13 cellular contexts compared by ENCODE assay signal in the genomic region with DNA sequence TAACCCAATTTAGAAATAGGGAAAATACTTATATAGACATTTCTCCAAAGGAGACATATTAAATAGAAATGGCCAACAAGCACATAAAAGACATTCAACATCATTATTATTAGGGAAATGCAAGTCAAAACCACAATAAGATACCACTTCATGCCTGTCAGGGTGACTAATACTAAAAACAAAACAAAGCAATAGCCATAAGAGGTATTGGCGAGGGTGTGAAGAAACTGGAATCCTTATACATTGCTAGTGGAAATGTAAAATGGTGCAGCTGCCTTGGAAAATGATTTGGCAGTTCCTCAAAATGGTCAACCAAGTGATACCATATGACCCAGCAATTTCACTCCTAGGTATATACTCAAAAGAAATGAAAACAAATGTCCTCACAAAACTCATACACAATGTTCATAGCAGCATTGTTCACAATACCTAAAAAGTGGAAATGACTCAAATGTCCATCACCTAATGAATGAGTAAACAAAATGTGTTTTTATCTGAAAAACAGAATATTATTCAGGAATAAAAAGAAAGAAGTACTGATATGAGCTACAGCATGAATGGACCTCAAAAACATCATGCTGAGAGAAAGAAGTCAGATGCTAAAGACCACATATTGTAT. TPM values are rescaled to one million over a fixed set of nuclear protein-coding genes. Genes with fewer than 3 reads are reported as not detected.
DNase-seq lines count a peak whose midpoint lies in the region; ATAC-seq, FAIRE-seq and TF ChIP-seq lines count a peak whose summit lies in the region.
"Had no signal": no experiment of that assay in that cellular context is flagged by ENCODE, and none has a peak within 500 bp of the region (broad histone marks: within the 10 kb centered on the region; RNA-seq: fewer than 3 reads in every experiment).

No MANE protein-coding gene starts in this region.

- CTCF ChIA-PET in HepG2 (lab: Yijun Ruan, JAX; ENCODE audit: low intra/inter-chr PET ratio, low total read pairs) = no interaction called here

- H3K36me3 ChIP-seq in BLaER1 treated with 17β-estradiol and CSF1 and Interleukin-3, amounts not matched to agents 10 nM and 100 nM = no peaks in the 10 kb centered on the region
- H3K36me3 ChIP-seq in gastroesophageal sphincter = no peaks in the 10 kb centered on the region
- no peaks in the 10 kb centered on the region for H3K36me3 ChIP-seq in HepG2 (replicated peaks in 1 of 2; ENCODE audit: control insufficient read depth in 1 of 2, insufficient read depth in 2 of 2, low read length in 2 of 2)
- no peaks in the 10 kb centered on the region for H3K36me3 ChIP-seq in tibial nerve

- POLR2A ChIA-PET in HepG2 (lab: Yijun Ruan, JAX) = no interaction called here

- no peak for TF ChIP-seq RAD21 in HepG2 (CRISPR knock-in tag; IDR thresholded peaks at IDR 0.05)

- no peaks in the 10 kb centered on the region for H3K79me2 ChIP-seq in HepG2 (ENCODE audit: insufficient read depth, low read length)

- peak overlapping the region in 6 of 11 experiments; percentile 7 to 54 (median 42); a peak in 8 of 22 replicates for H3K4me2 ChIP-seq in BLaER1 treated with 17β-estradiol and CSF1 and Interleukin-3, amounts not matched to agents 10 nM and 100 nM
- no peak overlapping the region for H3K4me2 ChIP-seq in HepG2 (ENCODE audit: low read depth, low read length)

- H3K4me3 ChIP-seq in BLaER1 treated with 17β-estradiol and CSF1 and Interleukin-3, amounts not matched to agents 10 nM and 100 nM = no peak overlapping the region
- no peak overlapping the region for H3K4me3 ChIP-seq in astrocyte of the spinal cord (ENCODE audit: low read depth, low read length)
- H3K4me3 ChIP-seq in gastroesophageal sphincter = no peak overlapping the region
- H3K4me3 ChIP-seq in HepG2 (replicated peaks in 1 of 3; ENCODE audit: insufficient read depth in 1 of 3, low read depth in 2 of 3, low read length in 3 of 3) = no peak overlapping the region
- H3K4me3 ChIP-seq in tibial nerve = no peak overlapping the region

- TF ChIP-seq CTCF in astrocyte of the spinal cord (IDR thresholded peaks at IDR 0.05; ENCODE audit: low read depth, low read length) (no peak), gastroesophageal sphincter (IDR thresholded peaks at IDR 0.05) (no peak), HepG2 (CRISPR knock-in tag; IDR thresholded peaks at IDR 0.05) (no peak), tibial nerve (IDR thresholded peaks at IDR 0.05) (no peak)

- no peak overlapping the region for H3K9ac ChIP-seq in BLaER1 treated with 17β-estradiol and CSF1 and Interleukin-3, amounts not matched to agents 10 nM and 100 nM
- no peak overlapping the region for H3K9ac ChIP-seq in HepG2 (ENCODE audit: insufficient read depth, low read depth, low read length)

- no peak for TF ChIP-seq EP300 in gastroesophageal sphincter (IDR thresholded peaks at IDR 0.05)
- TF ChIP-seq EP300 in HepG2 (IDR thresholded peaks at IDR 0.05; ENCODE audit: low read depth in 2 of 2, low read length in 2 of 2) = no peak
- no peak for TF ChIP-seq EP300 in HepG2 (CRISPR knock-in tag; IDR thresholded peaks at IDR 0.05; ENCODE audit: borderline replicate concordance)
- TF ChIP-seq EP300 in tibial nerve (IDR thresholded peaks at IDR 0.05) = no peak

- DNase-seq in HTR-8/SVneo (ENCODE audit: insufficient read length, low spot score) (no peak), astrocyte of the spinal cord (ENCODE audit: low read depth, low spot score) (peak; percentile 80), HepG2 (ENCODE audit: low spot score) (no peak), tibial nerve (ENCODE audit: low spot score in 2 of 2) (no peak)
- DNase-seq: mesendoderm; NCI-H526; Right ventricle myocardium superior; stimulated activated naive CD4-positive, alpha-beta T cell had no signal

- TF ChIP-seq POLR2A in gastroesophageal sphincter (IDR thresholded peaks at IDR 0.05) (no peak), HepG2 (IDR thresholded peaks at IDR 0.05; ENCODE audit: insufficient read depth in 1 of 2, low read depth in 2 of 2, low read length in 2 of 2) (no peak), tibial nerve (IDR thresholded peaks at IDR 0.05) (no peak)

- H3K4me1 ChIP-seq in BLaER1 treated with 17β-estradiol and CSF1 and Interleukin-3, amounts not matched to agents 10 nM and 100 nM = peaks cover 0 to 34% (median 3%) of the 10 kb centered on the region in 10 experiments; a peak in 7 of 20 replicates
- H3K4me1 ChIP-seq in gastroesophageal sphincter (peaks cover 0 to 28% (median 8%) of the 10 kb centered on the region in 3 donors), HepG2 (ENCODE audit: insufficient read depth, low read length) (no peaks in the 10 kb centered on the region), tibial nerve (peaks cover 0 to 27% (median 0%) of the 10 kb centered on the region in 4 donors)

- intact Hi-C loops in HepG2 (cut with micrococcal nuclease; ENCODE audit: unreplicated experiment) = no loop called here

- whole genome bisulfite sequencing in gastroesophageal sphincter (ENCODE audit: low coverage in 1 of 2), 2 donors = 80% methylated on average over 1 of the region's 1 CpG; no CpG with 5 or more reads in 1 of the 2 donors
- 100% methylated on average over 1 of the region's 1 CpG for WGBS in HepG2 (ENCODE audit: low lambda C conversion rate)
- WGBS in tibial nerve, 2 donors = 82 to 92% methylated on average over 1 of the region's 1 CpG

- H3K27me3 ChIP-seq in BLaER1 treated with 17β-estradiol and CSF1 and Interleukin-3, amounts not matched to agents 10 nM and 100 nM = no peaks in the 10 kb centered on the region
- H3K27me3 ChIP-seq in gastroesophageal sphincter = no peaks in the 10 kb centered on the region
- no peaks in the 10 kb centered on the region for H3K27me3 ChIP-seq in HepG2 (ENCODE audit: control insufficient read depth in 1 of 2, insufficient read depth in 2 of 2, low read length in 2 of 2)
- H3K27me3 ChIP-seq in tibial nerve = no peaks in the 10 kb centered on the region

- ATAC-seq in gastroesophageal sphincter (no peak), GM21825 (IDR thresholded peaks at IDR 0.05; ENCODE audit: unreplicated experiment) (no peak), HepG2 (no peak)
- no peak for ATAC-seq in activated CD4-positive, CD25-positive, alpha-beta regulatory T cell treated with anti-CD3 and anti-CD28 coated beads, Interleukin-2, amount 50 U/mL, for 24 hours
- ATAC-seq: activated naive CD4-positive, alpha-beta T cell treated with anti-CD3 and anti-CD28 coated beads, Interleukin-2, amount 50 U/mL, for 72 hours had no signal

- FAIRE-seq in HTR-8/SVneo (lab: Jason Lieb, UNC) (peak; percentile 95), HepG2 (lab: Jason Lieb, UNC) (no peak)

- no TSS peak for BruUV-seq in HepG2 (replicated peaks; lab: Mats Ljungman, UMichigan)

- H2AFZ ChIP-seq in HepG2 (ENCODE audit: low read length) = no peak overlapping the region

- in situ Hi-C loops in astrocyte of the spinal cord (cut with HindIII; ENCODE audit: low sequenced_read_pairs) (no loop called here), HepG2 (cut with HindIII; ENCODE audit: extremely low pct_ligation_motif_present, low pct_unique_long_range_greater_than_20kb) (no loop called here)

- H3K9me3 ChIP-seq in BLaER1 treated with 17β-estradiol and CSF1 and Interleukin-3, amounts not matched to agents 10 nM and 100 nM (replicated peaks in 1 of 11) = no peaks in the 10 kb centered on the region
- H3K9me3 ChIP-seq in gastroesophageal sphincter (no peaks in the 10 kb centered on the region), HepG2 (ENCODE audit: low read length) (no peaks in the 10 kb centered on the region), tibial nerve (no peaks in the 10 kb centered on the region)

- no peak overlapping the region for H3K27ac ChIP-seq in BLaER1 treated with 17β-estradiol and CSF1 and Interleukin-3, amounts not matched to agents 10 nM and 100 nM
- H3K27ac ChIP-seq in gastroesophageal sphincter (peak overlapping the region; percentile 10 to 55 (median 34)), HepG2 (ENCODE audit: extremely low read length, insufficient read depth, low read length) (no peak overlapping the region), tibial nerve (peak overlapping the region in 1 of 4 donors; percentile 4)

- H4K20me1 ChIP-seq in BLaER1 treated with 17β-estradiol and CSF1 and Interleukin-3, amounts not matched to agents 10 nM and 100 nM = no peaks in the 10 kb centered on the region
- H4K20me1 ChIP-seq in HepG2 (ENCODE audit: insufficient read depth, low read length) = no peaks in the 10 kb centered on the region

RNA-seq across cellular contexts. Expression of a gene that starts 26.9 kb away (rescaled TPM):
- total RNA-seq in gastroesophageal sphincter = 10 to 100 TPM in 1 of 4 donors, 1 to 10 TPM in 3; 4.4 to 12.6 (median 6.7) TPM
- total RNA-seq in HepG2 (2016; rRNA removed; fragmentation: Illumina TruSeq; extraction: Trizol) = 0.62 and 1.3 TPM in 2 replicates
- total RNA-seq in HepG2 (2016; cell fraction: cytosol; rRNA removed; fragmentation: Illumina TruSeq; extraction: Trizol; ENCODE audit: low read depth) = 0.40 and 0.44 TPM in 2 replicates
- total RNA-seq in HepG2 (2016; cell fraction: insoluble cytoplasmic fraction; rRNA removed; fragmentation: Illumina TruSeq; extraction: Trizol) = 0.37 and 1.1 TPM in 2 replicates
- total RNA-seq in HepG2 (2016; cell fraction: membrane; rRNA removed; fragmentation: Illumina TruSeq; extraction: Trizol) = 0.52 and 0.83 TPM in 2 replicates
- 5.7 and 7.1 TPM in 2 replicates for total RNA-seq in HepG2 (2016; cell fraction: nucleus; rRNA removed; fragmentation: Illumina TruSeq; extraction: Trizol)
- 0.46 and 0.52 TPM in 2 replicates for polyA plus RNA-seq in HepG2 (2011; rRNA removed)
- polyA plus RNA-seq in HepG2 (2011; cell fraction: cytosol; rRNA removed) = 0.09 and 0.12 TPM in 2 replicates
- polyA plus RNA-seq in HepG2 (2011; cell fraction: nucleus; rRNA removed) = 3.0 and 4.5 TPM in 2 replicates
- 0.48 and 0.49 TPM in 2 replicates for polyA plus RNA-seq in HepG2 (2012)
- polyA plus RNA-seq in HepG2 (2016; cell fraction: cytosol; fragmentation: Illumina TruSeq; extraction: Trizol; ENCODE audit: low read depth) = 0.06 and 0.12 TPM in 2 replicates
- polyA plus RNA-seq in HepG2 (2016; cell fraction: insoluble cytoplasmic fraction; fragmentation: Illumina TruSeq; extraction: Trizol; ENCODE audit: low read depth) = 0.34 and 0.44 TPM in 2 replicates
- polyA plus RNA-seq in HepG2 (2016; cell fraction: membrane; fragmentation: Illumina TruSeq; extraction: Trizol; ENCODE audit: low read depth) = 0.21 and 0.22 TPM in 2 replicates
- 3.9 and 4.1 TPM in 2 replicates for polyA plus RNA-seq in HepG2 (2016; cell fraction: nucleus; fragmentation: Illumina TruSeq; extraction: Trizol; ENCODE audit: insufficient read depth, low read depth)
- 3.1 and 3.8 TPM in 2 replicates for polyA minus RNA-seq in HepG2 (2011; rRNA and poly(A)+ RNA removed; ENCODE audit: low replicate concordance)
- 0.10 and 0.35 TPM in 2 replicates for polyA minus RNA-seq in HepG2 (2011; cell fraction: cytosol; rRNA and poly(A)+ RNA removed)
- 11.8 and 14.3 TPM in 2 replicates for polyA minus RNA-seq in HepG2 (2011; cell fraction: nucleus; rRNA and poly(A)+ RNA removed)
- total RNA-seq in tibial nerve = 10 to 100 TPM in 3 of 4 donors, 1 to 10 TPM in 1; 5.9 to 17.7 (median 11.3) TPM

RNA-seq across cellular contexts. Expression of a gene that starts 46.0 kb away (rescaled TPM):
- total RNA-seq in gastroesophageal sphincter = 10 to 100 TPM; 24.5 to 37.7 (median 33.3) TPM
- total RNA-seq in HepG2 (2016; rRNA removed; fragmentation: Illumina TruSeq; extraction: Trizol) = 22.4 and 30.5 TPM in 2 replicates
- 7.8 and 8.6 TPM in 2 replicates for total RNA-seq in HepG2 (2016; cell fraction: cytosol; rRNA removed; fragmentation: Illumina TruSeq; extraction: Trizol; ENCODE audit: low read depth)
- 23.8 and 30.7 TPM in 2 replicates for total RNA-seq in HepG2 (2016; cell fraction: insoluble cytoplasmic fraction; rRNA removed; fragmentation: Illumina TruSeq; extraction: Trizol)
- 8.9 and 9.8 TPM in 2 replicates for total RNA-seq in HepG2 (2016; cell fraction: membrane; rRNA removed; fragmentation: Illumina TruSeq; extraction: Trizol)
- 73.7 and 77.8 TPM in 2 replicates for total RNA-seq in HepG2 (2016; cell fraction: nucleus; rRNA removed; fragmentation: Illumina TruSeq; extraction: Trizol)
- polyA plus RNA-seq in HepG2 (2011; rRNA removed) = 36.6 and 40.8 TPM in 2 replicates
- 9.2 and 11.5 TPM in 2 replicates for polyA plus RNA-seq in HepG2 (2011; cell fraction: cytosol; rRNA removed)
- polyA plus RNA-seq in HepG2 (2011; cell fraction: nucleus; rRNA removed) = 195 and 205 TPM in 2 replicates
- polyA plus RNA-seq in HepG2 (2012) = 22.0 and 27.6 TPM in 2 replicates
- 4.8 and 6.9 TPM in 2 replicates for polyA plus RNA-seq in HepG2 (2016; cell fraction: cytosol; fragmentation: Illumina TruSeq; extraction: Trizol; ENCODE audit: low read depth)
- polyA plus RNA-seq in HepG2 (2016; cell fraction: insoluble cytoplasmic fraction; fragmentation: Illumina TruSeq; extraction: Trizol; ENCODE audit: low read depth) = 22.7 and 25.1 TPM in 2 replicates
- polyA plus RNA-seq in HepG2 (2016; cell fraction: membrane; fragmentation: Illumina TruSeq; extraction: Trizol; ENCODE audit: low read depth) = 4.4 and 5.8 TPM in 2 replicates
- 89.2 and 96.5 TPM in 2 replicates for polyA plus RNA-seq in HepG2 (2016; cell fraction: nucleus; fragmentation: Illumina TruSeq; extraction: Trizol; ENCODE audit: insufficient read depth, low read depth)
- polyA minus RNA-seq in HepG2 (2011; rRNA and poly(A)+ RNA removed; ENCODE audit: low replicate concordance) = 24.8 and 33.4 TPM in 2 replicates
- polyA minus RNA-seq in HepG2 (2011; cell fraction: cytosol; rRNA and poly(A)+ RNA removed) = 6.7 and 7.6 TPM in 2 replicates
- 156 and 164 TPM in 2 replicates for polyA minus RNA-seq in HepG2 (2011; cell fraction: nucleus; rRNA and poly(A)+ RNA removed)
- 10 to 100 TPM; 69.9 to 85.5 (median 76.6) TPM for total RNA-seq in tibial nerve

RNA-seq across cellular contexts. Expression of a gene that starts 46.1 kb away (rescaled TPM):
- total RNA-seq in gastroesophageal sphincter (10 to 100 TPM; 28.7 to 63.0 (median 42.4) TPM), HepG2 (2016; rRNA removed; fragmentation: Illumina TruSeq; extraction: Trizol) (41.6 and 56.4 TPM in 2 replicates), tibial nerve (10 to 100 TPM; 38.0 to 78.1 (median 58.3) TPM)
- total RNA-seq in HepG2 (2016; cell fraction: cytosol; rRNA removed; fragmentation: Illumina TruSeq; extraction: Trizol; ENCODE audit: low read depth) = 8.3 and 8.5 TPM in 2 replicates
- 41.4 and 55.0 TPM in 2 replicates for total RNA-seq in HepG2 (2016; cell fraction: insoluble cytoplasmic fraction; rRNA removed; fragmentation: Illumina TruSeq; extraction: Trizol)
- total RNA-seq in HepG2 (2016; cell fraction: membrane; rRNA removed; fragmentation: Illumina TruSeq; extraction: Trizol) = 17.3 and 18.6 TPM in 2 replicates
- total RNA-seq in HepG2 (2016; cell fraction: nucleus; rRNA removed; fragmentation: Illumina TruSeq; extraction: Trizol) = 46.8 and 55.7 TPM in 2 replicates
- polyA plus RNA-seq in HepG2 (2011; rRNA removed) = 93.0 and 135 TPM in 2 replicates
- 61.0 and 87.4 TPM in 2 replicates for polyA plus RNA-seq in HepG2 (2011; cell fraction: cytosol; rRNA removed)
- 40.0 and 54.9 TPM in 2 replicates for polyA plus RNA-seq in HepG2 (2011; cell fraction: nucleus; rRNA removed)
- polyA plus RNA-seq in HepG2 (2012) = 28.5 and 39.4 TPM in 2 replicates
- 5.2 and 6.3 TPM in 2 replicates for polyA plus RNA-seq in HepG2 (2016; cell fraction: cytosol; fragmentation: Illumina TruSeq; extraction: Trizol; ENCODE audit: low read depth)
- polyA plus RNA-seq in HepG2 (2016; cell fraction: insoluble cytoplasmic fraction; fragmentation: Illumina TruSeq; extraction: Trizol; ENCODE audit: low read depth) = 38.8 and 39.2 TPM in 2 replicates
- 12.6 and 12.7 TPM in 2 replicates for polyA plus RNA-seq in HepG2 (2016; cell fraction: membrane; fragmentation: Illumina TruSeq; extraction: Trizol; ENCODE audit: low read depth)
- polyA plus RNA-seq in HepG2 (2016; cell fraction: nucleus; fragmentation: Illumina TruSeq; extraction: Trizol; ENCODE audit: insufficient read depth, low read depth) = 80.1 and 84.0 TPM in 2 replicates
- 78.9 and 119 TPM in 2 replicates for polyA minus RNA-seq in HepG2 (2011; rRNA and poly(A)+ RNA removed; ENCODE audit: low replicate concordance)
- polyA minus RNA-seq in HepG2 (2011; cell fraction: cytosol; rRNA and poly(A)+ RNA removed) = 30.7 and 32.2 TPM in 2 replicates
- polyA minus RNA-seq in HepG2 (2011; cell fraction: nucleus; rRNA and poly(A)+ RNA removed) = 49.6 and 63.4 TPM in 2 replicates

Comparison
In these comparisons a context has a peak if more than half of its experiments do, and no peak if none do; other contexts are left out.
1. H3K27ac ChIP-seq: peak in gastroesophageal sphincter (4 of 4); none in BLaER1 treated with 17β-estradiol and CSF1 and Interleukin-3, amounts not matched to agents 10 nM and 100 nM (0 of 11) and HepG2 (single experiment).